In the genomic region with DNA sequence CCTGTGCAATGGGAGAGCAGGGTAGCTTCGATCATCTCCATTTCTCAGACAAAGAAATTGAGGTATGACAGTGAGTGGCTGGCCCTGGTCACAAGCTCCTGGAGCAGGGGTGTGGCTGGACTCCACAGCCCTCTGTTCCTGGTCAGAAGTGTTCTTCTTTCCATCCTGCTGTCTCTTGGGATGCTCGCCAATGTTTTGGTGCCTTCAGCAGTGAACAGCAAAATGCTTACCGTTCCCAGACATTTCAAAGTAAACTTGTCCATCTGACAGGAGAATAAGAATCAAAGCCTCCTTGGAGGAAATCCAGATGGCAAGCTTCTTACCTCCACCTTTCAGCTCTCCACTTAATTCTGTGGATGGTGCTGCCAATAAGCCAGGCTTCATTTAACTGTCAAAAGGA, we compare ENCODE assay signal across 28 cellular contexts.
"Had no signal": no experiment of that assay in that cellular context is flagged by ENCODE, and none has a peak within 500 bp of the region (broad histone marks: within the 10 kb centered on the region; RNA-seq: fewer than 3 reads in every experiment).

No MANE protein-coding gene starts in this region.

- H3K36me3 Mint-ChIP-seq: immature natural killer cell; stimulated activated naive B cell treated with anti-CD40 and anti-IgM and Interleukin-4, amounts not matched to agents 10 μg/mL and 1 μg/mL and 100 μg/mL, for 72 hours had no signal

- H3K4me3 ChIP-seq: left lung, lower lobe of right lung, right atrium auricular region, skin epidermis, stomach, testis, thyroid gland, transverse colon, upper lobe of left lung had no signal

- FAIRE-seq: islet of Langerhans, kidney had no signal

- H3K4me1 ChIP-seq: left lung, lower lobe of right lung, parathyroid adenoma, right atrium auricular region, stomach, testis, thyroid gland, transverse colon, upper lobe of left lung had no signal

- H3K4me1 Mint-ChIP-seq: immature natural killer cell; naive thymus-derived CD8-positive, alpha-beta T cell; nephron; neural crest cell; stimulated activated naive B cell treated with anti-CD40 and anti-IgM and Interleukin-4, amounts not matched to agents 10 μg/mL and 1 μg/mL and 100 μg/mL, for 72 hours had no signal

- H3K27me3 Mint-ChIP-seq: stimulated activated naive B cell treated with anti-CD40 and anti-IgM and Interleukin-4, amounts not matched to agents 10 μg/mL and 1 μg/mL and 100 μg/mL, for 72 hours had no signal

- DNase-seq: hypothalamus; immature natural killer cell; kidney; left colon; left lung; lower lobe of right lung; mammary epithelial cell; mesenchymal stem cell; naive thymus-derived CD8-positive, alpha-beta T cell; nucleus accumbens; stimulated activated CD4-positive, alpha-beta T cell treated with anti-CD3 and anti-CD28 coated beads, Interleukin-12 subunit alpha, Interleukin-12 subunit beta, amount 100 ng/mL, for 4 hours; stimulated activated CD4-positive, alpha-beta T cell treated with anti-CD3 and anti-CD28 coated beads, Interleukin-15, amount 100 ng/mL, for 24 hours; stimulated activated CD4-positive, alpha-beta T cell treated with anti-CD3 and anti-CD28 coated beads, Interleukin-2, amount 100 ng/mL, for 24 hours; stimulated activated CD4-positive, alpha-beta T cell treated with anti-CD3 and anti-CD28 coated beads, Interleukin-4, amount 100 ng/mL, for 1 hour; stimulated activated naive B cell treated with anti-CD40 and anti-IgM and Interleukin-4, amounts not matched to agents 10 μg/mL and 1 μg/mL and 100 μg/mL, for 72 hours; stimulated activated naive CD8-positive, alpha-beta T cell treated with anti-CD3 and anti-CD28 coated beads, Interleukin-15, Interleukin-2, amounts not matched to agents 100 U/mL and 50 U/mL, for 24 hours; stomach; testis; thyroid gland; transverse colon; upper lobe of left lung had no signal

- H3K27me3 ChIP-seq: left lung, right atrium auricular region, stomach, testis, thyroid gland, transverse colon, upper lobe of left lung had no signal

- H2AFZ ChIP-seq: parathyroid adenoma had no signal

- H3K9me3 Mint-ChIP-seq: immature natural killer cell had no signal

- ATAC-seq: left colon; left lung; lower lobe of right lung; naive thymus-derived CD8-positive, alpha-beta T cell; sciatic nerve; stimulated activated naive B cell treated with anti-CD40 and anti-IgM and Interleukin-4, amounts not matched to agents 10 μg/mL and 1 μg/mL and 100 μg/mL, for 72 hours; stimulated activated naive CD8-positive, alpha-beta T cell treated with anti-CD3 and anti-CD28 coated beads, Interleukin-15, Interleukin-2, amounts not matched to agents 100 U/mL and 50 U/mL, for 24 hours had no signal

- H3K36me3 ChIP-seq: left lung, lower lobe of right lung, right atrium auricular region, stomach, thyroid gland, transverse colon, upper lobe of left lung had no signal

- H3K27ac Mint-ChIP-seq: immature natural killer cell; naive thymus-derived CD8-positive, alpha-beta T cell; nephron; stimulated activated naive B cell treated with anti-CD40 and anti-IgM and Interleukin-4, amounts not matched to agents 10 μg/mL and 1 μg/mL and 100 μg/mL, for 72 hours had no signal

- H3K27ac ChIP-seq: left lung, lower lobe of right lung, parathyroid adenoma, right atrium auricular region, skin epidermis, stomach, testis, thyroid gland, transverse colon, upper lobe of left lung had no signal

- H3K4me3 Mint-ChIP-seq: immature natural killer cell; naive thymus-derived CD8-positive, alpha-beta T cell; nephron; neural crest cell; stimulated activated naive B cell treated with anti-CD40 and anti-IgM and Interleukin-4, amounts not matched to agents 10 μg/mL and 1 μg/mL and 100 μg/mL, for 72 hours had no signal

- H3K79me2 ChIP-seq: parathyroid adenoma had no signal
